20 cellular contexts compared by ENCODE assay signal in the genomic region with DNA sequence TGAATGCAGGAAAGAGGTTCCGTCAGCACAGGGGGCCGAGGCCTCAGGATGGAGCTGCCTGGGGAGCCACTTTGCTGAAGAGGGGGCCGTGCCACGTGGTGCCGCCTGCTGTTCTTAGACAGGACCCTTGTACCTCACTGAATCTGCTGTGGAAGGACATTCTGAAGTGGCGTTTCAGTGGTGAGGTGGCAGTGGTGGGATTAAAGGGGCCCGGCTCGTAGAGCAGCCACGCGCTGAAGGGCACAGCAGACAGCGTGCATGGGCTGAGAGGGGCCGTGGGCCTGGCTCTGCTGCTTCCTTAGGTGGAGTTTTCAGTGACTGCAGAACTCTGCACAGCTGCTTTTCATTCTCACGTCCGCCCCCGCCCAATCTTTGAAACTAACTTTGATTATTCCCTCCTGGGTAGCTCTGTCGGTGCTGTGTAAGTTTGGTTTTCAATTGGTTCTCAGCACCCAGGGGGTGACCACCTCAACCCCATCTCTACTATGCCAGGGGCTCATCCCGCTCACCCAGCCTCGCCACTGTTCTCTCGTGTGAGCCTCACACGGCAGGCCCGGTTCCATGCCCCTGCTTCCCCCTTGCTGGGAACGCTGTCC.
DNase-seq lines count a peak whose midpoint lies in the region; ATAC-seq and TF ChIP-seq lines count a peak whose summit lies in the region.
"Had no signal": no experiment of that assay in that cellular context is flagged by ENCODE, and none has a peak within 500 bp of the region (broad histone marks: within the 10 kb centered on the region; RNA-seq: fewer than 3 reads in every experiment).

No MANE protein-coding gene starts in this region.

- no peak for DNase-seq in left ventricle myocardium inferior
- no peak for DNase-seq in right cardiac atrium
- no peak for DNase-seq in osteocyte (ENCODE audit: extremely low spot score, unreplicated experiment)
- DNase-seq in NCI-H774 (lab: John Stamatoyannopoulos, UW), result no peak
- no peak for DNase-seq in 8988T
- DNase-seq: activated CD4-positive, alpha-beta T cell treated with anti-CD3 and anti-CD28 coated beads for 1 hour; activated CD8-positive, alpha-beta memory T cell treated with anti-CD3 and anti-CD28 coated beads, Interleukin-2, amount 10 ng/mL, durations not matched to agents 7 days and 5 days; CD4-positive, alpha-beta memory T cell; left colon; NCI-H1694; RPMI8226; stimulated activated naive CD4-positive, alpha-beta T cell treated with Interleukin-2 at 50 U/mL for 16 hours had no signal

- WGBS in right cardiac atrium, result 85% methylated on average over 22 of the region's 22 CpGs

- H3K4me1 Mint-ChIP-seq in osteocyte (ENCODE audit: unreplicated experiment), result peaks cover 20% of the 10 kb centered on the region

- ATAC-seq in right cardiac atrium, result no peak
- ATAC-seq in GM21390 (IDR thresholded peaks at IDR 0.05; ENCODE audit: unreplicated experiment), result no peak
- no peak for ATAC-seq in GM21717 (IDR thresholded peaks at IDR 0.05; ENCODE audit: unreplicated experiment)
- ATAC-seq: A549; activated CD8-positive, alpha-beta memory T cell treated with anti-CD3 and anti-CD28 coated beads, Interleukin-2, amount 10 ng/mL, durations not matched to agents 7 days and 5 days; esophagus mucosa; left colon; mucosa of descending colon had no signal

- H3K4me3 Mint-ChIP-seq in osteocyte (ENCODE audit: unreplicated experiment), result no peak overlapping the region
- H3K4me3 Mint-ChIP-seq: activated CD8-positive, alpha-beta memory T cell treated with anti-CD3 and anti-CD28 coated beads, Interleukin-2, amount 10 ng/mL, durations not matched to agents 7 days and 5 days; CD4-positive, alpha-beta memory T cell had no signal

- peaks cover 61% of the 10 kb centered on the region for H3K36me3 Mint-ChIP-seq in osteocyte (ENCODE audit: unreplicated experiment)

- H3K36me3 ChIP-seq in left ventricle myocardium inferior, result peaks cover 93% of the 10 kb centered on the region

- TF ChIP-seq CTCF in left ventricle myocardium inferior (IDR thresholded peaks at IDR 0.05; ENCODE audit: borderline replicate concordance) (no peak), osteocyte (IDR thresholded peaks at IDR 0.05) (no peak)

- H3K27ac ChIP-seq in left ventricle myocardium inferior (replicated peaks), result peak overlapping the region; percentile 64
- no peak overlapping the region for H3K27ac ChIP-seq in right cardiac atrium (ENCODE audit: low read length)
- H3K27ac ChIP-seq in cingulate gyrus (ENCODE audit: low read depth, low read length), result peak overlapping the region; percentile 73
- H3K27ac ChIP-seq: A549 had no signal

- H3K27me3 ChIP-seq in left ventricle myocardium inferior (ENCODE audit: low read depth) (no peaks in the 10 kb centered on the region), right cardiac atrium (ENCODE audit: control insufficient read depth, insufficient read depth) (no peaks in the 10 kb centered on the region)
- H3K27me3 ChIP-seq: right atrium auricular region had no signal

- no peaks in the 10 kb centered on the region for H3K9me3 Mint-ChIP-seq in osteocyte (ENCODE audit: unreplicated experiment)
- H3K9me3 Mint-ChIP-seq: activated T-helper 2 cell treated with anti-CD3 and anti-CD28 coated beads, Interferon-gamma antibody, Interleukin-2, Interleukin-4, amounts not matched to agents 10 μg/mL and 5 μg/mL and 100 μg/mL, durations not matched to agents 14 hours and 24 hours and 36 hours; CD4-positive, alpha-beta memory T cell had no signal

- H3K4me1 ChIP-seq in left ventricle myocardium inferior (peaks cover 93% of the 10 kb centered on the region), right cardiac atrium (ENCODE audit: control insufficient read depth, insufficient read depth, low read length) (no peaks in the 10 kb centered on the region)
- H3K4me1 ChIP-seq: A549 had no signal

- intact Hi-C loops in left ventricle myocardium inferior (cut with micrococcal nuclease), result no loop called here
- intact Hi-C loops in right cardiac atrium (cut with DNase I), result loop anchor here in 3 of 4 donors (5.0 to 10.0 kb wide), 4 partner anchors 64 to 116 kb away; a partner anchor contains a TSS

- H3K4me3 ChIP-seq in left ventricle myocardium inferior (no peak overlapping the region), right cardiac atrium (ENCODE audit: low read length) (no peak overlapping the region)
- H3K4me3 ChIP-seq: A549, mucosa of descending colon, right atrium auricular region had no signal

- H3K27me3 Mint-ChIP-seq in osteocyte (ENCODE audit: unreplicated experiment), result no peaks in the 10 kb centered on the region
- H3K27me3 Mint-ChIP-seq: activated CD8-positive, alpha-beta memory T cell treated with anti-CD3 and anti-CD28 coated beads, Interleukin-2, amount 10 ng/mL, durations not matched to agents 7 days and 5 days; CD4-positive, alpha-beta memory T cell had no signal

- H3K27ac Mint-ChIP-seq in osteocyte (ENCODE audit: unreplicated experiment), result peak overlapping the region; percentile 43
- H3K27ac Mint-ChIP-seq: activated CD8-positive, alpha-beta memory T cell treated with anti-CD3 and anti-CD28 coated beads, Interleukin-2, amount 10 ng/mL, durations not matched to agents 7 days and 5 days; activated T-helper 2 cell treated with anti-CD3 and anti-CD28 coated beads, Interferon-gamma antibody, Interleukin-2, Interleukin-4, amounts not matched to agents 10 μg/mL and 5 μg/mL and 100 μg/mL, durations not matched to agents 14 hours and 24 hours and 36 hours had no signal

- H3K9me3 ChIP-seq in left ventricle myocardium inferior (replicated peaks) (no peaks in the 10 kb centered on the region), right cardiac atrium (ENCODE audit: control insufficient read depth, low read length) (no peaks in the 10 kb centered on the region)
- H3K9me3 ChIP-seq: A549, mucosa of descending colon, right atrium auricular region had no signal
